In the genomic region with DNA sequence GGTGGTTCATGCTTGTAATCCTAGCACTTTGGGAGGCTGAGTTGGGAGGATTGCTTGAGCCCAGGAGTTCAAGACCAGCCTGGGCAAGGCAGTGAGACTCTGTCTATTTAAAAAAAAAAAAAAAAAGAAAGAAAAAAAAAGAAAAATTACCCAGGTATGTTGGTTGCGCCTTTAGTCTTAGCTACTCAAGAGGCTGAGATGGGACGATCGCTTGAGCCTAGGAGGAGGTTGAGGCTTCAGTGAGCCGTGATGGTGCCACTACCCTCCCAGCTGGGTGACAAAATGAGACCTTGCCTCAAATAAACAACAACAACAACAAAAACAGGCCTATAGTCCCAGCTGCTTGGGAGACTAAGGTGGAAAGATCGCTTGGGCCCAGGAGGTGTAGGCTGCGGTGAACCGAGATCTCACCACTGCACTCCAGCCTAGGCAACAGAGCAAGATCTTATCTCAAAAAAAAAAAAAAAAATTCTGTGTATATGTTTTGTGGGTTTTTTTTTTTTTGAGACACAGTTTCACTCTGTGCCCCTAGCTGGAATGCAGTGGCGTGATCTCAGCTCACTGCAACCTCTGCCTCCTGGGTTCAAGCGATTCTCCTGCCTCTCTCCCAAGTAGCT, we compare ENCODE assay signal across 19 cellular contexts. TPM values are rescaled to one million over a fixed set of nuclear protein-coding genes. Genes with fewer than 3 reads are reported as not detected.
DNase-seq lines count a peak whose midpoint lies in the region; ATAC-seq and TF ChIP-seq lines count a peak whose summit lies in the region.
"Had no signal": no experiment of that assay in that cellular context is flagged by ENCODE, and none has a peak within 500 bp of the region (broad histone marks: within the 10 kb centered on the region; RNA-seq: fewer than 3 reads in every experiment).

No MANE protein-coding gene starts in this region.

- H3K4me1 ChIP-seq in effector memory CD4-positive, alpha-beta T cell (ENCODE audit: control insufficient read depth, insufficient read depth, low read length, poor library complexity, severe bottlenecking): peaks cover 8% of the 10 kb centered on the region
- no peaks in the 10 kb centered on the region for H3K4me1 ChIP-seq in GM23338 (ENCODE audit: insufficient read depth)
- H3K4me1 ChIP-seq: testis had no signal

- intact Hi-C loops in activated naive CD4-positive, alpha-beta T cell treated with anti-CD3 and anti-CD28 coated beads for 36 hours (cut with micrococcal nuclease): no loop called here

- no peak overlapping the region for H3K4me2 ChIP-seq in GM23338

- H3K9me3 ChIP-seq in effector memory CD4-positive, alpha-beta T cell (ENCODE audit: control insufficient read depth, low read length): no peaks in the 10 kb centered on the region
- H3K9me3 ChIP-seq: lower lobe of right lung, testis had no signal

- peaks cover 34% of the 10 kb centered on the region for H3K4me1 Mint-ChIP-seq in activated naive CD4-positive, alpha-beta T cell treated with anti-CD3 and anti-CD28 coated beads, Interleukin-2, amount 50 U/mL, for 24 hours
- peaks cover 21% of the 10 kb centered on the region for H3K4me1 Mint-ChIP-seq in activated naive CD4-positive, alpha-beta T cell treated with anti-CD3 and anti-CD28 coated beads for 36 hours (ENCODE audit: low read depth)
- H3K4me1 Mint-ChIP-seq in stimulated activated naive CD8-positive, alpha-beta T cell treated with anti-CD3 and anti-CD28 coated beads, Interleukin-15, amount 100 ng/mL, for 72 hours: peaks cover 27% of the 10 kb centered on the region
- peaks cover 2% of the 10 kb centered on the region; the same call in 2 of the 3 replicates for H3K4me1 Mint-ChIP-seq in GM23338

- H3K27me3 ChIP-seq in effector memory CD4-positive, alpha-beta T cell (replicated peaks; ENCODE audit: control insufficient read depth, insufficient read depth, low read length, poor library complexity, severe bottlenecking): no peaks in the 10 kb centered on the region
- no peaks in the 10 kb centered on the region for H3K27me3 ChIP-seq in GM23338 (ENCODE audit: insufficient read depth)
- H3K27me3 ChIP-seq: brain microvascular endothelial cell, testis had no signal

- H3K36me3 Mint-ChIP-seq in activated naive CD4-positive, alpha-beta T cell treated with anti-CD3 and anti-CD28 coated beads, Interleukin-2, amount 50 U/mL, for 24 hours: no peaks in the 10 kb centered on the region
- no peaks in the 10 kb centered on the region for H3K36me3 Mint-ChIP-seq in activated naive CD4-positive, alpha-beta T cell treated with anti-CD3 and anti-CD28 coated beads for 36 hours (ENCODE audit: low read depth)
- H3K36me3 Mint-ChIP-seq in GM23338 (ENCODE audit: low read depth): no peaks in the 10 kb centered on the region

- peak overlapping the region; percentile 10 for H3K27ac Mint-ChIP-seq in activated naive CD4-positive, alpha-beta T cell treated with anti-CD3 and anti-CD28 coated beads, Interleukin-2, amount 50 U/mL, for 24 hours
- no peak overlapping the region for H3K27ac Mint-ChIP-seq in activated naive CD4-positive, alpha-beta T cell treated with anti-CD3 and anti-CD28 coated beads for 36 hours
- peak overlapping the region in 1 of 2 donors; percentile 54 for H3K27ac Mint-ChIP-seq in stimulated activated naive CD8-positive, alpha-beta T cell treated with anti-CD3 and anti-CD28 coated beads, Interleukin-15, amount 100 ng/mL, for 72 hours
- no peak overlapping the region for H3K27ac Mint-ChIP-seq in GM23338

- H4K20me1 ChIP-seq in GM23338 (replicated peaks; ENCODE audit: insufficient read depth): no peaks in the 10 kb centered on the region

- TF ChIP-seq CTCF in GM23338 (conservative IDR thresholded peaks at IDR 0.05; ENCODE audit: low read depth in 2 of 2): no peak

- peak overlapping the region; percentile 38 for H3K4me3 Mint-ChIP-seq in activated naive CD4-positive, alpha-beta T cell treated with anti-CD3 and anti-CD28 coated beads, Interleukin-2, amount 50 U/mL, for 24 hours
- no peak overlapping the region for H3K4me3 Mint-ChIP-seq in activated naive CD4-positive, alpha-beta T cell treated with anti-CD3 and anti-CD28 coated beads for 36 hours
- no peak overlapping the region for H3K4me3 Mint-ChIP-seq in stimulated activated naive CD8-positive, alpha-beta T cell treated with anti-CD3 and anti-CD28 coated beads, Interleukin-15, amount 100 ng/mL, for 72 hours
- H3K4me3 Mint-ChIP-seq in GM23338: no peak overlapping the region
- H3K4me3 Mint-ChIP-seq: neural crest cell had no signal

- ATAC-seq in stimulated activated naive CD8-positive, alpha-beta T cell treated with anti-CD3 and anti-CD28 coated beads, Interleukin-15, amount 100 ng/mL, for 72 hours: peak; percentile 53
- ATAC-seq in GM23338 (no peak), esophagus mucosa (no peak)
- ATAC-seq: lower lobe of right lung, right cardiac atrium had no signal

- H2AFZ ChIP-seq in GM23338: no peak overlapping the region
- H2AFZ ChIP-seq: GM23248 had no signal

- peak overlapping the region; percentile 15 for H3K27ac ChIP-seq in effector memory CD4-positive, alpha-beta T cell (ENCODE audit: insufficient read depth, low read length, poor library complexity, severe bottlenecking)
- H3K27ac ChIP-seq in GM23338 (ENCODE audit: low read depth): no peak overlapping the region
- H3K27ac ChIP-seq: brain microvascular endothelial cell, GM23248, lower lobe of right lung, testis had no signal

- no peaks in the 10 kb centered on the region for H3K27me3 Mint-ChIP-seq in activated naive CD4-positive, alpha-beta T cell treated with anti-CD3 and anti-CD28 coated beads, Interleukin-2, amount 50 U/mL, for 24 hours
- H3K27me3 Mint-ChIP-seq in activated naive CD4-positive, alpha-beta T cell treated with anti-CD3 and anti-CD28 coated beads for 36 hours (ENCODE audit: low read depth): peaks cover 4% of the 10 kb centered on the region
- H3K27me3 Mint-ChIP-seq in stimulated activated naive CD8-positive, alpha-beta T cell treated with anti-CD3 and anti-CD28 coated beads, Interleukin-15, amount 100 ng/mL, for 72 hours: peaks cover 6% of the 10 kb centered on the region
- H3K27me3 Mint-ChIP-seq in GM23338 (ENCODE audit: insufficient read depth, low read depth, poor library complexity): peaks cover 9% of the 10 kb centered on the region

- H3K9me3 Mint-ChIP-seq in activated naive CD4-positive, alpha-beta T cell treated with anti-CD3 and anti-CD28 coated beads, Interleukin-2, amount 50 U/mL, for 24 hours: no peaks in the 10 kb centered on the region
- no peaks in the 10 kb centered on the region for H3K9me3 Mint-ChIP-seq in activated naive CD4-positive, alpha-beta T cell treated with anti-CD3 and anti-CD28 coated beads for 36 hours
- no peaks in the 10 kb centered on the region for H3K9me3 Mint-ChIP-seq in stimulated activated naive CD8-positive, alpha-beta T cell treated with anti-CD3 and anti-CD28 coated beads, Interleukin-15, amount 100 ng/mL, for 72 hours
- no peaks in the 10 kb centered on the region for H3K9me3 Mint-ChIP-seq in GM23338
- H3K9me3 Mint-ChIP-seq: neural crest cell had no signal

- CTCF ChIA-PET in activated naive CD4-positive, alpha-beta T cell treated with anti-CD3 and anti-CD28 coated beads for 36 hours (lab: Charles Lee): interaction anchor here (0.7 to 10.2 kb wide), 9 partner anchors 16 to 175 kb away, joined by 3 to 79 read pairs (median 5); no protein-coding TSS in a partner anchor

- no peaks in the 10 kb centered on the region for H3F3A ChIP-seq in GM23338 (replicated peaks; ENCODE audit: low read depth)

- H3K9me2 ChIP-seq in GM23338 (ENCODE audit: insufficient read depth): no peaks in the 10 kb centered on the region

- H3K36me3 ChIP-seq in effector memory CD4-positive, alpha-beta T cell (ENCODE audit: control insufficient read depth, insufficient read depth, low read length): no peaks in the 10 kb centered on the region
- no peaks in the 10 kb centered on the region for H3K36me3 ChIP-seq in GM23338 (ENCODE audit: insufficient read depth)
- H3K36me3 ChIP-seq: brain microvascular endothelial cell, lower lobe of right lung had no signal

- no peaks in the 10 kb centered on the region for H3K79me2 ChIP-seq in GM23338 (replicated peaks; ENCODE audit: insufficient read depth)

- no peak for DNase-seq in activated naive CD4-positive, alpha-beta T cell treated with anti-CD3 and anti-CD28 coated beads for 36 hours
- DNase-seq in activated T-cell treated with anti-CD3 and anti-CD28 coated beads, Interleukin-2, amount 50 U/mL, for 1 hour: peak; percentile 55
- peak; percentile 46 to 62 (median 60) for DNase-seq in effector memory CD4-positive, alpha-beta T cell
- DNase-seq in stimulated activated naive CD8-positive, alpha-beta T cell treated with anti-CD3 and anti-CD28 coated beads, Interleukin-15, amount 100 ng/mL, for 72 hours: peak in 1 of 2 donors; percentile 17
- no peak for DNase-seq in GM23338 (ENCODE audit: low spot score)
- no peak for DNase-seq in NCI-H1417 treated with DMSO at 0.1 percent for 48 hours (lab: John Stamatoyannopoulos, UW)
- DNase-seq: ACHN, brain microvascular endothelial cell, foreskin fibroblast, GM23248, lower lobe of right lung, NCI-H1092, NCI-H446 treated with DMSO at 0.1 percent for 48 hours, right cardiac atrium, testis had no signal

- H3K4me3 ChIP-seq in effector memory CD4-positive, alpha-beta T cell (ENCODE audit: insufficient read depth, low read depth, low read length, poor library complexity, severe bottlenecking): no peak overlapping the region
- H3K4me3 ChIP-seq in GM23338: no peak overlapping the region
- H3K4me3 ChIP-seq: GM23248, lower lobe of right lung, testis had no signal

TF ChIP-seq in GM23338, 12 proteins besides CTCF, POLR2A, EP300 and RAD21 (continues in another document):
- no peak for TF ChIP-seq POLR2AphosphoS5 (IDR thresholded peaks at IDR 0.05; ENCODE audit: low read depth)
- no peak for TF ChIP-seq CREB1 (CRISPR knock-in tag; IDR thresholded peaks at IDR 0.05; ENCODE audit: low read depth)

RNA-seq across cellular contexts. Expression of a gene that starts 12.5 kb away (rescaled TPM):
- not detected for total RNA-seq in activated naive CD4-positive, alpha-beta T cell treated with anti-CD3 and anti-CD28 coated beads for 36 hours
- total RNA-seq in GM23338 (2014; rRNA removed; shearing (Covaris generic)): not detected in 2 replicates
- not detected in 2 replicates for polyA plus RNA-seq in GM23338 (2016; fragmentation: Nextera tagmentation; extraction: Ambion mirVana)
- total RNA-seq in esophagus mucosa: not detected
- total RNA-seq: GM23248, lower lobe of right lung, neural crest cell, OCI-LY7, right cardiac atrium, testis had no signal
- polyA plus RNA-seq: GM23248, right cardiac atrium had no signal

RNA-seq across cellular contexts. Expression of a gene that starts 55.5 kb away (rescaled TPM):
- not detected for total RNA-seq in activated naive CD4-positive, alpha-beta T cell treated with anti-CD3 and anti-CD28 coated beads for 36 hours
- total RNA-seq in GM23338 (2014; rRNA removed; shearing (Covaris generic)): not detected in 2 replicates
- polyA plus RNA-seq in GM23338 (2016; fragmentation: Nextera tagmentation; extraction: Ambion mirVana): not detected in 2 replicates
- total RNA-seq in esophagus mucosa: not detected
- total RNA-seq: GM23248, OCI-LY7 had no signal
- polyA plus RNA-seq: GM23248 had no signal

Comparison
In these comparisons a context has a peak if more than half of its experiments do, and no peak if none do; other contexts are left out.
1. DNase-seq: peak in activated T-cell treated with anti-CD3 and anti-CD28 coated beads, Interleukin-2, amount 50 U/mL, for 1 hour (single experiment) and effector memory CD4-positive, alpha-beta T cell (3 of 3); none in activated naive CD4-positive, alpha-beta T cell treated with anti-CD3 and anti-CD28 coated beads for 36 hours (single experiment), GM23338 (single experiment) and NCI-H1417 treated with DMSO at 0.1 percent for 48 hours (single experiment).